In genomic region chr6:36629792-36630191, GRCh38 we compare ENCODE assay signal across 27 cellular contexts. TPM values are rescaled to one million over a fixed set of nuclear protein-coding genes. Genes with fewer than 3 reads are reported as not detected.
DNase-seq lines count a peak whose midpoint lies in the region; ATAC-seq, FAIRE-seq and TF ChIP-seq lines count a peak whose summit lies in the region.
"Had no signal": no experiment of that assay in that cellular context is flagged by ENCODE, and none has a peak within 500 bp of the region (broad histone marks: within the 10 kb centered on the region; RNA-seq: fewer than 3 reads in every experiment).

No MANE protein-coding gene starts in this region.

- H4K20me1 ChIP-seq in Karpas-422 (ENCODE audit: insufficient read depth, low read depth, low read length), result 0 out of 2 replicates have a peak, but pooled peaks cover 3% of the 10 kb centered on the region

- H2AFZ ChIP-seq in Karpas-422 (ENCODE audit: low read length), result no peak overlapping the region
- H2AFZ ChIP-seq: hepatocyte had no signal

- intact Hi-C loops in thyroid gland (cut with DNase I), result loop anchor here (5.0 to 10.0 kb wide), 3 partner anchors 48 to 1755 kb away; partner anchors contain the start of gene CDKN1A

- ATAC-seq in naive B cell (ENCODE audit: low read depth in 2 of 2), result no peak
- ATAC-seq: activated T-cell treated with anti-CD3 and anti-CD28 coated beads, Interleukin-2, amount 50 U/mL, for 4 hours; T-cell had no signal

- H3K27me3 ChIP-seq in thyroid gland (no peaks in the 10 kb centered on the region), Karpas-422 (ENCODE audit: low read length) (no peaks in the 10 kb centered on the region)
- H3K27me3 ChIP-seq: BE2C, hepatocyte had no signal

- no peak overlapping the region for H3K4me3 ChIP-seq in thyroid gland (replicated peaks in 1 of 3)
- no peak overlapping the region for H3K4me3 ChIP-seq in Karpas-422 (ENCODE audit: low read length)
- H3K4me3 ChIP-seq: hepatocyte had no signal

- H3K27me3 Mint-ChIP-seq in chondrocyte (ENCODE audit: low read depth) (no peaks in the 10 kb centered on the region), naive B cell (no peaks in the 10 kb centered on the region)
- H3K27me3 Mint-ChIP-seq: activated B cell treated with CpG ODN at 0.5 μM for 24 hours, T-cell had no signal

- H3K36me3 Mint-ChIP-seq in chondrocyte (ENCODE audit: low read depth), result no peaks in the 10 kb centered on the region
- H3K36me3 Mint-ChIP-seq in naive B cell, result no peaks in the 10 kb centered on the region
- H3K36me3 Mint-ChIP-seq: T-cell had no signal

- FAIRE-seq in RCC 7860 (lab: Jason Lieb, UNC), result no peak
- FAIRE-seq: astrocyte, GM12892 had no signal

- H3K9me3 ChIP-seq in thyroid gland (no peaks in the 10 kb centered on the region), Karpas-422 (ENCODE audit: low read length) (no peaks in the 10 kb centered on the region)
- H3K9me3 ChIP-seq: BE2C had no signal

- no peaks in the 10 kb centered on the region for H3K9me3 Mint-ChIP-seq in chondrocyte (ENCODE audit: low read depth)
- no peaks in the 10 kb centered on the region for H3K9me3 Mint-ChIP-seq in naive B cell
- H3K9me3 Mint-ChIP-seq: activated B cell treated with CpG ODN at 0.5 μM for 24 hours; activated T-cell treated with anti-CD3 and anti-CD28 coated beads, Interleukin-2, amount 50 U/mL, for 4 hours; H9; T-cell had no signal

- WGBS in thyroid gland, 2 donors, result 81 to 84% methylated on average over 11 of the region's 11 CpGs

- H3K9ac ChIP-seq in Karpas-422 (ENCODE audit: low read length), result no peak overlapping the region

- H3K4me2 ChIP-seq in Karpas-422 (ENCODE audit: low read depth, low read length, poor library complexity, severe bottlenecking), result no peak overlapping the region
- H3K4me2 ChIP-seq: hepatocyte had no signal

- TF ChIP-seq POLR2A in thyroid gland (IDR thresholded peaks at IDR 0.05), result no peak

- H3K79me2 ChIP-seq in Karpas-422 (ENCODE audit: low read length), result no peaks in the 10 kb centered on the region
- H3K79me2 ChIP-seq: hepatocyte had no signal

- H3K27ac ChIP-seq in thyroid gland (peak overlapping the region in 2 of 3 donors; percentile 37 to 81), Karpas-422 (ENCODE audit: low read length) (no peak overlapping the region)
- H3K27ac ChIP-seq: hepatocyte, RWPE1 had no signal

- H3K4me1 Mint-ChIP-seq in chondrocyte (ENCODE audit: low read depth) (peaks cover 54% of the 10 kb centered on the region), naive B cell (peaks cover 17 to 35% (median 26%) of the 10 kb centered on the region in 3 donors)
- H3K4me1 Mint-ChIP-seq: H9, T-cell had no signal

- DNase-seq in CD1c-positive myeloid dendritic cell (ENCODE audit: extremely low spot score) (peak; percentile 43), chondrocyte (ENCODE audit: low spot score) (peak; percentile 46), naive B cell (no peak), thyroid gland (peak in 1 of 2 donors; percentile 13), RCC 7860 (ENCODE audit: low spot score) (no peak), Karpas-422 (no peak)
- DNase-seq in stimulated activated CD4-positive, alpha-beta T cell treated with anti-CD3 and anti-CD28 coated beads, Interleukin-15, amount 100 ng/mL, for 24 hours, result no peak
- DNase-seq: ACHN; activated B cell treated with CpG ODN at 0.5 μM for 24 hours; activated T-cell treated with anti-CD3 and anti-CD28 coated beads, Interleukin-2, amount 50 U/mL, for 4 hours; BE2C; caudate nucleus; dermis blood vessel endothelial cell; DMS53; foreskin melanocyte; H9; KBM-7; NCI-H1092 treated with DMSO at 0.1 percent for 48 hours; NCI-H187; NCI-H2171; NCI-H510A treated with DMSO at 0.1 percent for 48 hours; stimulated activated CD4-positive, alpha-beta T cell treated with anti-CD3 and anti-CD28 coated beads, Interleukin-4, amount 100 ng/mL, for 1 hour; T-cell had no signal

- TF ChIP-seq CTCF in chondrocyte (IDR thresholded peaks at IDR 0.05), result no peak
- no peak for TF ChIP-seq CTCF in thyroid gland (IDR thresholded peaks at IDR 0.05)

- H3K36me3 ChIP-seq in thyroid gland, result no peaks in the 10 kb centered on the region
- no peaks in the 10 kb centered on the region for H3K36me3 ChIP-seq in Karpas-422 (ENCODE audit: insufficient read depth, low read length)
- H3K36me3 ChIP-seq: BE2C had no signal

- H3K4me1 ChIP-seq in thyroid gland (peaks cover 34 to 46% of the 10 kb centered on the region in 2 donors), Karpas-422 (ENCODE audit: low read length) (no peaks in the 10 kb centered on the region)
- H3K4me1 ChIP-seq: BE2C had no signal

- H3K9me2 ChIP-seq in Karpas-422 (replicated peaks; ENCODE audit: insufficient read depth, low read length), result no peaks in the 10 kb centered on the region

- H3K27ac Mint-ChIP-seq in chondrocyte (ENCODE audit: unreplicated experiment), result no peak overlapping the region
- H3K27ac Mint-ChIP-seq in naive B cell, result peak overlapping the region in 4 of 6 donors; percentile 71 to 95 (median 86)
- H3K27ac Mint-ChIP-seq: H9, T-cell had no signal

- H3K4me3 Mint-ChIP-seq in chondrocyte (ENCODE audit: unreplicated experiment) (no peak overlapping the region), naive B cell (peak overlapping the region in 1 of 8 donors; percentile 35)
- H3K4me3 Mint-ChIP-seq: activated B cell treated with CpG ODN at 0.5 μM for 24 hours; activated T-cell treated with anti-CD3 and anti-CD28 coated beads, Interleukin-2, amount 50 U/mL, for 4 hours; H9; T-cell had no signal

RNA-seq across cellular contexts. Expression of gene SRSF3, which starts 35.6 kb away (rescaled TPM):
- total RNA-seq in chondrocyte, result 180 to 233 TPM (median 191 TPM) in 3 replicates
- 100 to 1,000 TPM; 246 to 396 (median 285) TPM for polyA plus RNA-seq in naive B cell (ENCODE audit: low read depth in 6 of 6)
- 100 to 1,000 TPM; 120 to 287 (median 144) TPM for total RNA-seq in thyroid gland
- total RNA-seq in Karpas-422 (2014; rRNA removed; shearing (Covaris generic); ENCODE audit: low replicate concordance), result 216 and 248 TPM in 2 replicates

RNA-seq across cellular contexts. Expression of gene CDKN1A, which starts 48.7 kb away (rescaled TPM):
- 230 to 303 TPM (median 301 TPM) in 3 replicates for total RNA-seq in chondrocyte
- 10 to 100 TPM; 22.9 to 89.9 (median 48.2) TPM for polyA plus RNA-seq in naive B cell (ENCODE audit: low read depth in 6 of 6)
- 10 to 100 TPM; 41.0 to 64.5 (median 61.8) TPM for total RNA-seq in thyroid gland
- total RNA-seq in Karpas-422 (2014; rRNA removed; shearing (Covaris generic); ENCODE audit: low replicate concordance), result 4.5 and 6.8 TPM in 2 replicates

Comparison
In these comparisons a context has a peak if more than half of its experiments do, and no peak if none do; other contexts are left out.
1. DNase-seq: peak in CD1c-positive myeloid dendritic cell (single experiment) and chondrocyte (single experiment); none in naive B cell (single experiment), RCC 7860 (single experiment), Karpas-422 (single experiment) and stimulated activated CD4-positive, alpha-beta T cell treated with anti-CD3 and anti-CD28 coated beads, Interleukin-15, amount 100 ng/mL, for 24 hours (single experiment).